ENCODE assay signal across 1 cellular context in genomic region chr4:108042927-108043326, GRCh38.
TF ChIP-seq lines count a peak whose summit lies in the region.

No MANE protein-coding gene starts in this region.

TF ChIP-seq in GM12878, 131 proteins besides CTCF, POLR2A, EP300 and RAD21:
- TF ChIP-seq NFYA (IDR thresholded peaks at IDR 0.05; ENCODE audit: borderline replicate concordance, low read depth, low read length) (no peak), TCF3 (IDR thresholded peaks at IDR 0.05; ENCODE audit: borderline replicate concordance, insufficient read depth, low read depth, low read length) (no peak), RELA (IDR thresholded peaks at IDR 0.05; ENCODE audit: borderline replicate concordance, partially characterized antibody) (no peak), BMI1 (IDR thresholded peaks at IDR 0.05; ENCODE audit: borderline replicate concordance) (no peak), HDAC6 (IDR thresholded peaks at IDR 0.05; ENCODE audit: unreplicated experiment) (no peak), DPF2 (IDR thresholded peaks at IDR 0.05) (no peak), NBN (IDR thresholded peaks at IDR 0.05) (no peak), SREBF1 (IDR thresholded peaks at IDR 0.05; ENCODE audit: low read length) (no peak), MLLT1 (IDR thresholded peaks at IDR 0.05) (no peak), RELB (IDR thresholded peaks at IDR 0.05; ENCODE audit: low read depth) (no peak), IRF4 (IDR thresholded peaks at IDR 0.05; ENCODE audit: low read depth, low read length) (no peak), NFXL1 (IDR thresholded peaks at IDR 0.05; ENCODE audit: borderline replicate concordance) (no peak), JUND (IDR thresholded peaks at IDR 0.05; ENCODE audit: low read depth, low read length) (no peak), RFX5 (IDR thresholded peaks at IDR 0.05; ENCODE audit: low read depth, low read length) (no peak), CREM (IDR thresholded peaks at IDR 0.05; ENCODE audit: low read depth) (no peak)
- TF ChIP-seq, protein P1, sequence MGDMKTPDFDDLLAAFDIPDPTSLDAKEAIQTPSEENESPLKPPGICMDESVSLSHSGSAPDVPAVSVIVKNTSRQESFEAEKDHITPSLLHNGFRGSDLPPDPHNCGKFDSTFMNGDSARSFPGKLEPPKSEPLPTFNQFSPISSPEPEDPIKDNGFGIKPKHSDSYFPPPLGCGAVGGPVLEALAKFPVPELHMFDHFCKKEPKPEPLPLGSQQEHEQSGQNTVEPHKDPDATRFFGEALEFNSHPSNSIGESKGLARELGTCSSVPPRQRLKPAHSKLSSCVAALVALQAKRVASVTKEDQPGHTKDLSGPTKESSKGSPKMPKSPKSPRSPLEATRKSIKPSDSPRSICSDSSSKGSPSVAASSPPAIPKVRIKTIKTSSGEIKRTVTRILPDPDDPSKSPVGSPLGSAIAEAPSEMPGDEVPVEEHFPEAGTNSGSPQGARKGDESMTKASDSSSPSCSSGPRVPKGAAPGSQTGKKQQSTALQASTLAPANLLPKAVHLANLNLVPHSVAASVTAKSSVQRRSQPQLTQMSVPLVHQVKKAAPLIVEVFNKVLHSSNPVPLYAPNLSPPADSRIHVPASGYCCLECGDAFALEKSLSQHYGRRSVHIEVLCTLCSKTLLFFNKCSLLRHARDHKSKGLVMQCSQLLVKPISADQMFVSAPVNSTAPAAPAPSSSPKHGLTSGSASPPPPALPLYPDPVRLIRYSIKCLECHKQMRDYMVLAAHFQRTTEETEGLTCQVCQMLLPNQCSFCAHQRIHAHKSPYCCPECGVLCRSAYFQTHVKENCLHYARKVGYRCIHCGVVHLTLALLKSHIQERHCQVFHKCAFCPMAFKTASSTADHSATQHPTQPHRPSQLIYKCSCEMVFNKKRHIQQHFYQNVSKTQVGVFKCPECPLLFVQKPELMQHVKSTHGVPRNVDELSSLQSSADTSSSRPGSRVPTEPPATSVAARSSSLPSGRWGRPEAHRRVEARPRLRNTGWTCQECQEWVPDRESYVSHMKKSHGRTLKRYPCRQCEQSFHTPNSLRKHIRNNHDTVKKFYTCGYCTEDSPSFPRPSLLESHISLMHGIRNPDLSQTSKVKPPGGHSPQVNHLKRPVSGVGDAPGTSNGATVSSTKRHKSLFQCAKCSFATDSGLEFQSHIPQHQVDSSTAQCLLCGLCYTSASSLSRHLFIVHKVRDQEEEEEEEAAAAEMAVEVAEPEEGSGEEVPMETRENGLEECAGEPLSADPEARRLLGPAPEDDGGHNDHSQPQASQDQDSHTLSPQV (IDR thresholded peaks at IDR 0.05), result no peak
- TF ChIP-seq, protein P2, sequence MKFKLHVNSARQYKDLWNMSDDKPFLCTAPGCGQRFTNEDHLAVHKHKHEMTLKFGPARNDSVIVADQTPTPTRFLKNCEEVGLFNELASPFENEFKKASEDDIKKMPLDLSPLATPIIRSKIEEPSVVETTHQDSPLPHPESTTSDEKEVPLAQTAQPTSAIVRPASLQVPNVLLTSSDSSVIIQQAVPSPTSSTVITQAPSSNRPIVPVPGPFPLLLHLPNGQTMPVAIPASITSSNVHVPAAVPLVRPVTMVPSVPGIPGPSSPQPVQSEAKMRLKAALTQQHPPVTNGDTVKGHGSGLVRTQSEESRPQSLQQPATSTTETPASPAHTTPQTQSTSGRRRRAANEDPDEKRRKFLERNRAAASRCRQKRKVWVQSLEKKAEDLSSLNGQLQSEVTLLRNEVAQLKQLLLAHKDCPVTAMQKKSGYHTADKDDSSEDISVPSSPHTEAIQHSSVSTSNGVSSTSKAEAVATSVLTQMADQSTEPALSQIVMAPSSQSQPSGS (IDR thresholded peaks at IDR 0.05; ENCODE audit: low read length), result no peak
- TF ChIP-seq, protein P3, sequence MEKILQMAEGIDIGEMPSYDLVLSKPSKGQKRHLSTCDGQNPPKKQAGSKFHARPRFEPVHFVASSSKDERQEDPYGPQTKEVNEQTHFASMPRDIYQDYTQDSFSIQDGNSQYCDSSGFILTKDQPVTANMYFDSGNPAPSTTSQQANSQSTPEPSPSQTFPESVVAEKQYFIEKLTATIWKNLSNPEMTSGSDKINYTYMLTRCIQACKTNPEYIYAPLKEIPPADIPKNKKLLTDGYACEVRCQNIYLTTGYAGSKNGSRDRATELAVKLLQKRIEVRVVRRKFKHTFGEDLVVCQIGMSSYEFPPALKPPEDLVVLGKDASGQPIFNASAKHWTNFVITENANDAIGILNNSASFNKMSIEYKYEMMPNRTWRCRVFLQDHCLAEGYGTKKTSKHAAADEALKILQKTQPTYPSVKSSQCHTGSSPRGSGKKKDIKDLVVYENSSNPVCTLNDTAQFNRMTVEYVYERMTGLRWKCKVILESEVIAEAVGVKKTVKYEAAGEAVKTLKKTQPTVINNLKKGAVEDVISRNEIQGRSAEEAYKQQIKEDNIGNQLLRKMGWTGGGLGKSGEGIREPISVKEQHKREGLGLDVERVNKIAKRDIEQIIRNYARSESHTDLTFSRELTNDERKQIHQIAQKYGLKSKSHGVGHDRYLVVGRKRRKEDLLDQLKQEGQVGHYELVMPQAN (conservative IDR thresholded peaks at IDR 0.05), result no peak
